Comparison of ENCODE assay signal across 7 cellular contexts in the genomic region with DNA sequence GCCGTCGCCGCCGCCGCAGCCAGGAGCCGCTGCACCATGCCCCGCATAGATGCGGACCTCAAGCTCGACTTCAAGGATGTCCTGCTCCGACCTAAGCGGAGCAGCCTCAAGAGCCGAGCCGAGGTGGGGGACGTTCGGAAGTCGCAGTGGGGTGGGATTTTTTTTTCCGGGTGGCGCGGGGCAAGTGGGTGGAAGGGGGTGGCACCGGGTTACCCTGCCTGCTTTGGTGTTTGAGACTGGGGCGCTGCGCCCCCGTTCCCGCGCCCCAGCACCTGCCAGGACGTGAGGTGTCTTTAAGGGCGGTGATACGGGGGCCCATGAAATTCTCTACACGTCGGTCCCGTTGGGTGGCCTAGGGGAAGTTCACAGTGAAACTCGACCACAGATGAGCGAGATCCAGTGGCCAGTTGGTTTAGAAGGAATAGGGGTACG. TPM values are rescaled to one million over a fixed set of nuclear protein-coding genes. Genes with fewer than 3 reads are reported as not detected.
DNase-seq lines count a peak whose midpoint lies in the region; ATAC-seq and TF ChIP-seq lines count a peak whose summit lies in the region.

No MANE protein-coding gene starts in this region.

- no peak for TF ChIP-seq POLR2A in vagina (IDR thresholded peaks at IDR 0.05)

- H3K4me1 ChIP-seq in lower lobe of right lung (peaks cover 47% of the 10 kb centered on the region), vagina (peaks cover 32% of the 10 kb centered on the region)

- peak overlapping the region; percentile 70 for H3K27ac ChIP-seq in lower lobe of right lung
- H3K27ac ChIP-seq in vagina, result peak overlapping the region; percentile 64

- ATAC-seq in GM19397 (IDR thresholded peaks at IDR 0.05; ENCODE audit: unreplicated experiment) (peak; percentile 13), HG03442 (IDR thresholded peaks at IDR 0.05; ENCODE audit: unreplicated experiment) (peak; percentile 5), lower lobe of right lung (peak; percentile 4 to 22)

- CTCF ChIA-PET in MCF 10A (lab: Yijun Ruan, JAX), result interaction anchor here (0.6 to 4.3 kb wide), 5 partner anchors 9 to 445 kb away, joined by 3 to 19 read pairs (median 3); no protein-coding TSS in a partner anchor

- intact Hi-C loops in MCF 10A (cut with micrococcal nuclease), result no loop called here
- intact Hi-C loops in lower lobe of right lung (cut with DNase I), result no loop called here
- intact Hi-C loops in vagina (cut with DNase I), result no loop called here

- no peaks in the 10 kb centered on the region for H3K27me3 Mint-ChIP-seq in MCF 10A (ENCODE audit: insufficient read depth, unreplicated experiment)

- peak overlapping the region; percentile 87 for H3K27ac Mint-ChIP-seq in MCF 10A (ENCODE audit: low read depth, unreplicated experiment)

- H3K4me3 Mint-ChIP-seq in MCF 10A (ENCODE audit: unreplicated experiment), result peak overlapping the region; percentile 79

- no peaks in the 10 kb centered on the region for H3K36me3 ChIP-seq in lower lobe of right lung
- H3K36me3 ChIP-seq in vagina, result no peaks in the 10 kb centered on the region

- BruUV-seq in MCF 10A (replicated peaks; lab: Mats Ljungman, UMichigan), result no TSS peak

- no peaks in the 10 kb centered on the region for H3K36me3 Mint-ChIP-seq in MCF 10A (ENCODE audit: insufficient read depth, unreplicated experiment)

- no peak for TF ChIP-seq CTCF in MCF 10A (IDR thresholded peaks at IDR 0.05; ENCODE audit: unreplicated experiment)
- no peak for TF ChIP-seq CTCF in lower lobe of right lung (IDR thresholded peaks at IDR 0.05)
- no peak for TF ChIP-seq CTCF in vagina (IDR thresholded peaks at IDR 0.05)

- POLR2A ChIA-PET in MCF 10A (lab: Yijun Ruan, JAX), result interaction anchor here (0.7 to 1.9 kb wide), 6 partner anchors 9 to 586 kb away, joined by 3 to 7 read pairs (median 4); no protein-coding TSS in a partner anchor

- H3K9me3 ChIP-seq in lower lobe of right lung, result no peaks in the 10 kb centered on the region
- no peaks in the 10 kb centered on the region for H3K9me3 ChIP-seq in vagina

- no peak for DNase-seq in MCF 10A (ENCODE audit: unreplicated experiment)
- no peak for DNase-seq in lower lobe of right lung
- DNase-seq in vagina (ENCODE audit: extremely low spot score in 2 of 2), result no peak
- no peak for DNase-seq in NCI-H2081 treated with DMSO at 0.1 percent for 48 hours (lab: John Stamatoyannopoulos, UW)
- no peak for DNase-seq in NCI-H187 (lab: John Stamatoyannopoulos, UW)

- H3K4me1 Mint-ChIP-seq in MCF 10A (ENCODE audit: insufficient read depth, unreplicated experiment), result peaks cover 36% of the 10 kb centered on the region

- H3K4me3 ChIP-seq in lower lobe of right lung (peak overlapping the region; percentile 72), vagina (peak overlapping the region; percentile 61 to 75)

- no peaks in the 10 kb centered on the region for H3K27me3 ChIP-seq in lower lobe of right lung (ENCODE audit: low read depth)
- H3K27me3 ChIP-seq in vagina, result no peaks in the 10 kb centered on the region

- no peaks in the 10 kb centered on the region for H3K9me3 Mint-ChIP-seq in MCF 10A (ENCODE audit: unreplicated experiment)

RNA-seq across cellular contexts. Expression of a gene that starts 0.3 kb away (rescaled TPM):
- total RNA-seq in MCF 10A (2022) (1.9 and 3.0 TPM in 2 replicates), lower lobe of right lung (22.5 TPM), vagina (2.0 TPM)
